Comparison of ENCODE assay signal across 8 cellular contexts in genomic region chrX:123732679-123733363, GRCh38. TPM values are rescaled to one million over a fixed set of nuclear protein-coding genes. Genes with fewer than 3 reads are reported as not detected.
A peak's percentile ranks its signal among the peaks of the same experiment; 100 is the strongest.
DNase-seq lines count a peak whose midpoint lies in the region; ATAC-seq and TF ChIP-seq lines count a peak whose summit lies in the region.

Gene THOC2, minus strand, starts transcription at chrX:123733052. Its CDS starts 30 bp downstream, at chrX:123733022.

- H3K27ac ChIP-seq in PC-3 (ENCODE audit: low read length) = peak within 1 kb of the TSS; percentile 72
- H3K27ac ChIP-seq in mucosa of rectum (ENCODE audit: low read depth in 2 of 2, low read length in 2 of 2) = peak within 1 kb of the TSS; percentile 76 to 78

- peak; percentile 88 for ATAC-seq in GM21528 (IDR thresholded peaks at IDR 0.05; ENCODE audit: low FRiP score, unreplicated experiment)
- peak; percentile 87 for ATAC-seq in PC-3

- peak; percentile 30; the same call in 1 of the 2 replicates for TF ChIP-seq CTCF in PC-3 (conservative IDR thresholded peaks at IDR 0.05; ENCODE audit: low read depth, low read length)

- H3K4me2 ChIP-seq in PC-3 (ENCODE audit: low read length) = peak within 1 kb of the TSS; percentile 96

- peak; percentile 69 for TF ChIP-seq POLR2A in erythroblast (IDR thresholded peaks at IDR 0.05; ENCODE audit: low read length)

- CTCF ChIA-PET in PC-3 (lab: Charles Lee) = interaction anchor here (0.6 to 1.5 kb wide), 2 partner anchors 31 to 37 kb away, joined by 3 read pairs; no protein-coding TSS in a partner anchor

- H3K4me1 ChIP-seq in PC-3 (ENCODE audit: insufficient read depth, low read length) (peaks cover 32% of the 10 kb centered on the region), mucosa of rectum (ENCODE audit: control insufficient read depth in 2 of 2, insufficient read depth in 2 of 2, low read length in 2 of 2) (peaks cover 0 to 8% of the 10 kb centered on the region in 2 donors)

- H3K27me3 ChIP-seq in PC-3 (ENCODE audit: low read length) (no peaks in the 10 kb centered on the region), mucosa of rectum (ENCODE audit: control insufficient read depth in 2 of 2, insufficient read depth in 2 of 2, low read length in 2 of 2) (no peaks in the 10 kb centered on the region)

- TSS peak; percentile 48 for BruUV-seq in PC-3 (replicated peaks; lab: Mats Ljungman, UMichigan)

- H3K9me3 Mint-ChIP-seq in IgD-negative memory B cell = no peaks in the 10 kb centered on the region

- H3K27me3 Mint-ChIP-seq in IgD-negative memory B cell = no peaks in the 10 kb centered on the region

- H3K9ac ChIP-seq in PC-3 (ENCODE audit: low read length) (peak within 1 kb of the TSS; percentile 96), mucosa of rectum (ENCODE audit: low read depth in 1 of 2, low read length in 2 of 2) (peak within 1 kb of the TSS; percentile 74 to 76)

- H2AFZ ChIP-seq in PC-3 (ENCODE audit: low read length) = peak within 1 kb of the TSS; percentile 99

- intact Hi-C loops in PC-3 (cut with micrococcal nuclease) = loop anchor here (5.0 kb wide), 2 partner anchors 36 to 86 kb away; no protein-coding TSS in a partner anchor

- no peaks in the 10 kb centered on the region for H3K9me3 ChIP-seq in PC-3 (ENCODE audit: low read length)
- H3K9me3 ChIP-seq in mucosa of rectum (ENCODE audit: control insufficient read depth in 2 of 2, low read length in 2 of 2) = no peaks in the 10 kb centered on the region

- no peaks in the 10 kb centered on the region for H3F3A ChIP-seq in PC-3 (ENCODE audit: low read length, unreplicated experiment)

- peak within 1 kb of the TSS; percentile 94 to 99 (median 98) for H3K4me3 Mint-ChIP-seq in IgD-negative memory B cell

- H3K36me3 Mint-ChIP-seq in IgD-negative memory B cell = no peaks in the 10 kb centered on the region

- H3K9me2 ChIP-seq in PC-3 (replicated peaks; ENCODE audit: low read length) = no peaks in the 10 kb centered on the region

- DNase-seq in DMS153 treated with DMSO at 0.1 percent for 48 hours (lab: John Stamatoyannopoulos, UW; ENCODE audit: unreplicated experiment) (peak; percentile 91), PC-3 (peak; percentile 84), erythroblast (lab: John Stamatoyannopoulos, UW) (peak; percentile 85 to 88)
- peak; percentile 77 for DNase-seq in activated T-cell treated with anti-CD3 and anti-CD28 coated beads, Interleukin-2, amount 50 U/mL, for 1 hour
- peak; percentile 83 for DNase-seq in stimulated activated CD8-positive, alpha-beta memory T cell treated with anti-CD3 and anti-CD28 coated beads, Interleukin-4, amount 100 ng/mL, for 48 hours

- peaks cover 55% of the 10 kb centered on the region for H3K79me2 ChIP-seq in PC-3 (ENCODE audit: low read length)

- peaks cover 19 to 24% (median 19%) of the 10 kb centered on the region in 3 donors for H3K4me1 Mint-ChIP-seq in IgD-negative memory B cell

- H3K4me3 ChIP-seq in PC-3 (ENCODE audit: low read length) (peak within 1 kb of the TSS; percentile 97), mucosa of rectum (ENCODE audit: low read length in 2 of 2) (peak within 1 kb of the TSS; percentile 80 to 89)

- POLR2A ChIA-PET in PC-3 (lab: Charles Lee; ENCODE audit: unreplicated experiment) = interaction anchor here (0.6 kb wide), 1 partner anchor 230 kb away, joined by 3 read pairs; no protein-coding TSS in a partner anchor

- H3K36me3 ChIP-seq in PC-3 (ENCODE audit: low read depth, low read length) = no peaks in the 10 kb centered on the region; the same call in 1 of the 2 replicates
- H3K36me3 ChIP-seq in mucosa of rectum (ENCODE audit: control insufficient read depth in 2 of 2, insufficient read depth in 2 of 2, low read length in 2 of 2) = no peaks in the 10 kb centered on the region

- H4K20me1 ChIP-seq in PC-3 (ENCODE audit: low read length) = peaks cover 41% of the 10 kb centered on the region

- H3K27ac Mint-ChIP-seq in IgD-negative memory B cell = peak within 1 kb of the TSS; percentile 89 to 99 (median 94)

RNA-seq across cellular contexts. Expression of gene THOC2, which starts in this region (rescaled TPM):
- polyA plus RNA-seq in IgD-negative memory B cell = 41.4 TPM
- 69.1 and 78.0 TPM in 2 replicates for total RNA-seq in PC-3 (2014; rRNA removed)

Comparison
In these comparisons a context has a peak if more than half of its experiments do, and no peak if none do; other contexts are left out.
1. Peak in every context shown above with its lines: DNase-seq, ATAC-seq, H3K4me3 ChIP-seq and H3K27ac ChIP-seq.